In the genomic region with DNA sequence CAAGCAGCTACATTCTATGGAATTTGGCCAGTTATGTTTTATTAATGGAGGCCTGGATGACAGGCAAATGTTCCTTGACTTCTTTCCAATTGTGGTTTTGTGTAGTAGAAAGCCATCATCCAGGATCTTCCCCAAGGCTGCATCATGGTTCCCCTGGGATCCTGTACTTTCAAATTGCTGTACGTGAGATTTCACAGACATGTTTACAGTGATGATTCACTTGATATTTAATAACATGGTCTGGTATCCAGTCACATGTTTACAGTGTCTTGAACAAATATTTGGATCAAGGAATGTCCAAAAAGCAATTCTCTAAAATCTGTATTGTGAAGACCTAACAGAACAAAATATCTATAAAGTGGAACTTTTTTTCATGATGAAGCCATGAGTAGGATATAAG, we compare ENCODE assay signal across 22 cellular contexts.
A peak's percentile ranks its signal among the peaks of the same experiment; 100 is the strongest.
DNase-seq lines count a peak whose midpoint lies in the region; ATAC-seq, FAIRE-seq and TF ChIP-seq lines count a peak whose summit lies in the region.
"Had no signal": no experiment of that assay in that cellular context is flagged by ENCODE, and none has a peak within 500 bp of the region (broad histone marks: within the 10 kb centered on the region; RNA-seq: fewer than 3 reads in every experiment).

No MANE protein-coding gene starts in this region.

- H3K4me3 ChIP-seq in choroid plexus epithelial cell (ENCODE audit: low read depth, low read length), result no peak overlapping the region
- H3K4me3 ChIP-seq: BLaER1 treated with 17β-estradiol and CSF1 and Interleukin-3, amounts not matched to agents 10 nM and 100 nM; upper lobe of left lung had no signal

- no peak for ATAC-seq in HG03432 (IDR thresholded peaks at IDR 0.05; ENCODE audit: unreplicated experiment)
- ATAC-seq: effector memory CD8-positive, alpha-beta T cell; stimulated activated naive B cell treated with anti-CD40 and anti-IgM and Interleukin-4, amounts not matched to agents 10 μg/mL and 1 μg/mL and 100 μg/mL, for 72 hours; T-cell; WTC11 had no signal

- no peak for FAIRE-seq in frontal cortex (lab: Jason Lieb, UNC)
- FAIRE-seq: islet of Langerhans, RCC 7860 had no signal

- no peak for TF ChIP-seq CTCF in choroid plexus epithelial cell (conservative IDR thresholded peaks at IDR 0.05; ENCODE audit: low read depth, low read length)

- DNase-seq in DMS53 (lab: John Stamatoyannopoulos, UW) (peak; percentile 54), NCI-H460 (ENCODE audit: extremely low read depth, low read depth) (peak; percentile 9), choroid plexus epithelial cell (ENCODE audit: low read depth) (peak; percentile 67), myocyte (ENCODE audit: low read depth) (peak; percentile 44), frontal cortex (ENCODE audit: low spot score in 2 of 2) (no peak), DMS79 (lab: John Stamatoyannopoulos, UW) (no peak)
- no peak for DNase-seq in effector CD4-positive, alpha-beta T cell
- DNase-seq: activated gamma-delta T cell treated with Interleukin-2 at 50 U/mL for 16 hours; DND-41; effector memory CD8-positive, alpha-beta T cell; glutamatergic neuron; NCI-H187; NCI-H774; occipital lobe; stimulated activated naive B cell treated with anti-CD40 and anti-IgM and Interleukin-4, amounts not matched to agents 10 μg/mL and 1 μg/mL and 100 μg/mL, for 72 hours; T-cell; upper lobe of left lung had no signal

Comparison
In these comparisons a context has a peak if more than half of its experiments do, and no peak if none do; other contexts are left out.
1. DNase-seq: peak in DMS53 (single experiment), NCI-H460 (single experiment), choroid plexus epithelial cell (single experiment) and myocyte (single experiment); none in frontal cortex (0 of 2), DMS79 (single experiment) and effector CD4-positive, alpha-beta T cell (single experiment).